In the genomic region with DNA sequence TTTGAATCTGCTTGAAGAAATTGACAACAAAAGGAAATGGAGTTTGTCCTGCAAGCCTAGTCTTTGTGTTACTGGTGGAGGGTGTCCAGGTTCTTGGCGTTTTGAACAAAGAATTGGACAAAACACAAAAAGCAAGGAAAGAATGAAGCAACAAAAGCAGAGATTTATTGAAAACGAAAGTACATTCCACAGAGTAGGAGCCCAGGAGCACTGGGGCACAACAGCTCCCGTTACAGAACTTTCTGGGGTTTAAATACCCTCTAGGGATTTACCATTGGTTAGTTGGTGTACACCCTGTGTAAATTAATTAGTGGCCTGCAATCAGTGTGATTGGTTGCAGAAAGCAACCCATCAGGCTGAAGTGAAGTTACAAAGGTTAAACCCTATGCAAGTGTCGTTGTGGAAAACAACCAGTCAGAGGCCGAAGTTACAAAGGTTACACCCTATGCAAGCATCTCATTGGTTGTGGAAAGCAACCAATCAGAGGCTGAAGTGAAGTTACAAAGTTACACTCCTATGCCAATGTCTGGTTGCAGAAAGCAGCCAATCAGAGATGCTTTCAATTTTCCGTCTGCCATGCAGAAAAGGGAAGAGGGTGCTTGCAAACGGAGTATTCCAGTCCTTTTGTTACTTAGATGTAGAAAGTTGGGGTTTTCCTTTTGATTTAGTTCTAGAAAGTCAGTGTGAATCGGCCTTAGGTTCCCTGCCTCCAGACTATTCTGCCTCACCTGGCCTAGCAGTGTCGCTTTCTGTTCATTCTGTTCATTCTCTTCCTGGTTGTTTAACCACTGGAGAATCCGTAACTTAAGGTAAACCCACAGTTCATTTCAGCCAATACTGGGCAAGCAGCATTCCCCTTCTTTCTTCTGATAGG, we compare ENCODE assay signal across 14 cellular contexts. TPM values are rescaled to one million over a fixed set of nuclear protein-coding genes. Genes with fewer than 3 reads are reported as not detected.
DNase-seq lines count a peak whose midpoint lies in the region; ATAC-seq, FAIRE-seq and TF ChIP-seq lines count a peak whose summit lies in the region.
"Had no signal": no experiment of that assay in that cellular context is flagged by ENCODE, and none has a peak within 500 bp of the region (broad histone marks: within the 10 kb centered on the region; RNA-seq: fewer than 3 reads in every experiment).

No MANE protein-coding gene starts in this region.

- H2AFZ ChIP-seq in smooth muscle cell (ENCODE audit: low read depth) = no peak overlapping the region

- H3F3A ChIP-seq in smooth muscle cell (ENCODE audit: low read depth) = no peaks in the 10 kb centered on the region

- H3K27ac Mint-ChIP-seq in naive thymus-derived CD8-positive, alpha-beta T cell = peak overlapping the region in 6 of 10 donors; percentile 12 to 77 (median 57)
- H3K27ac Mint-ChIP-seq: endodermal cell, T-cell had no signal

- H3K36me3 Mint-ChIP-seq in naive thymus-derived CD8-positive, alpha-beta T cell = peaks cover 0 to 36% (median 5%) of the 10 kb centered on the region in 3 donors

- WGBS in smooth muscle cell (ENCODE audit: low lambda C conversion rate) = 97% methylated on average over 10 of the region's 10 CpGs

- no peak overlapping the region for H3K27ac ChIP-seq in smooth muscle cell (ENCODE audit: low read depth)

- no peak overlapping the region for H3K4me3 ChIP-seq in smooth muscle cell

- H3K4me1 ChIP-seq in smooth muscle cell (ENCODE audit: low read depth) = no peaks in the 10 kb centered on the region

- peak overlapping the region in 2 of 10 donors; percentile 18 to 68 for H3K4me3 Mint-ChIP-seq in naive thymus-derived CD8-positive, alpha-beta T cell
- H3K4me3 Mint-ChIP-seq: endodermal cell had no signal

- FAIRE-seq in GM12891 (lab: Jason Lieb, UNC) = peak; percentile 28

- ATAC-seq in naive thymus-derived CD8-positive, alpha-beta T cell = no peak
- ATAC-seq in HG02588 (IDR thresholded peaks at IDR 0.05; ENCODE audit: unreplicated experiment) = no peak
- ATAC-seq in HG03457 (IDR thresholded peaks at IDR 0.05; ENCODE audit: unreplicated experiment) = no peak

- H3K27me3 ChIP-seq in smooth muscle cell (ENCODE audit: low read depth) = no peaks in the 10 kb centered on the region

- POLR2A ChIA-PET in naive thymus-derived CD8-positive, alpha-beta T cell (lab: Charles Lee) = no interaction called here

- no peak for TF ChIP-seq CTCF in smooth muscle cell (IDR thresholded peaks at IDR 0.05; ENCODE audit: borderline replicate concordance, insufficient read depth, poor library complexity, severe bottlenecking)

- H3K4me1 Mint-ChIP-seq in naive thymus-derived CD8-positive, alpha-beta T cell = peaks cover 0 to 9% (median 5%) of the 10 kb centered on the region in 4 donors

- no peaks in the 10 kb centered on the region for H4K20me1 ChIP-seq in smooth muscle cell (ENCODE audit: low read depth)

- H3K9me3 Mint-ChIP-seq in naive thymus-derived CD8-positive, alpha-beta T cell = peaks cover 0 to 2% (median 0%) of the 10 kb centered on the region in 9 donors
- H3K9me3 Mint-ChIP-seq: CD4-positive, alpha-beta memory T cell; T-cell had no signal

- no peaks in the 10 kb centered on the region for H3K9me3 ChIP-seq in smooth muscle cell (replicated peaks; ENCODE audit: low read depth)

- DNase-seq in GM12891 (ENCODE audit: insufficient read length, low spot score) (no peak), NCI-H748 (lab: John Stamatoyannopoulos, UW; ENCODE audit: unreplicated experiment) (peak; percentile 87), activated gamma-delta T cell (lab: John Stamatoyannopoulos, UW) (no peak), smooth muscle cell (lab: John Stamatoyannopoulos, UW; ENCODE audit: unreplicated experiment) (no peak)
- peak; percentile 2 for DNase-seq in central memory CD4-positive, alpha-beta T cell
- no peak for DNase-seq in naive thymus-derived CD8-positive, alpha-beta T cell
- DNase-seq: IMR-90, NCI-H146 had no signal

- no peaks in the 10 kb centered on the region for H3K27me3 Mint-ChIP-seq in naive thymus-derived CD8-positive, alpha-beta T cell
- H3K27me3 Mint-ChIP-seq: CD4-positive, alpha-beta memory T cell; T-cell had no signal

- no peak overlapping the region for H3K4me2 ChIP-seq in smooth muscle cell

- H3K79me2 ChIP-seq in smooth muscle cell (ENCODE audit: low read depth) = no peaks in the 10 kb centered on the region

- H3K9ac ChIP-seq in smooth muscle cell (ENCODE audit: low read depth) = no peak overlapping the region

- TF ChIP-seq POLR2A in GM12891 (IDR thresholded peaks at IDR 0.05; ENCODE audit: low read depth, low read length) = 0 out of 2 replicates have a peak, but pooled peaks have one; percentile 32

- H3K36me3 ChIP-seq in smooth muscle cell (ENCODE audit: low read depth) = peaks cover 7% of the 10 kb centered on the region

TF ChIP-seq in GM12891, 5 proteins besides CTCF, POLR2A, EP300 and RAD21:
- TF ChIP-seq SPI1 (IDR thresholded peaks at IDR 0.05; ENCODE audit: low read depth, low read length) (no peak), POLR2AphosphoS5 (IDR thresholded peaks at IDR 0.05; ENCODE audit: low read depth, low read length) (peak; percentile 20), PAX5 (IDR thresholded peaks at IDR 0.05; ENCODE audit: insufficient read depth, low read length, severe bottlenecking) (no peak)

RNA-seq across cellular contexts. Expression of a gene that starts 47.6 kb away (rescaled TPM):
- not detected for polyA plus RNA-seq in GM12891 (2012; ENCODE audit: low read depth, missing spikeins)
- under 1 TPM in 1 of 2 experiments, not detected in 1; 0.25 TPM for total RNA-seq in naive thymus-derived CD8-positive, alpha-beta T cell
- polyA plus RNA-seq in naive thymus-derived CD8-positive, alpha-beta T cell = under 1 TPM in 1 of 3 donors, not detected in 2; 0.09 TPM
- total RNA-seq in smooth muscle cell = not detected in 2 replicates
- not detected in 2 replicates for polyA plus RNA-seq in smooth muscle cell
- total RNA-seq: lung microvascular endothelial cell had no signal
- polyA plus RNA-seq: CD4-positive, alpha-beta memory T cell; IMR-90 had no signal

Comparison
In these comparisons a context has a peak if more than half of its experiments do, and no peak if none do; other contexts are left out.
1. DNase-seq: peak in NCI-H748 (single experiment) and central memory CD4-positive, alpha-beta T cell (single experiment); none in GM12891 (single experiment), naive thymus-derived CD8-positive, alpha-beta T cell (0 of 10), activated gamma-delta T cell (single experiment) and smooth muscle cell (single experiment).